In the genomic region with DNA sequence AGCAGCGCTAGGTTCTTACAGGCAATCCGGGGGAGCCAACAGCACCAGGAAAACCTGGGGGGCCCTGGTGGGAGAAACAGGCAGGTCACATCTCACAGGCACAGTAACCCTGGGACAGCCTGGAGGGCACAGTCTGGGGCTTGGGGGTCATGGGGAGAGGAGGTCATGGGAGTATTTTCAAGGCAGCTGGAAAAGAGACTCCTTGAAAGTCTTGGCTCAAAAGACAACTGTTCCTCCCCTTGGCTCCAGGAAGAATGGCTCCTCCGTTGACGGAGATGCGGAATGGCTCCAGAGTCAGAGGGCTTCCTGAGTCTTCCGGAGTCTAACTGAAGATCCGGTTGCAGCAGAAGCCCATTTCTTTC, we compare ENCODE assay signal across 9 cellular contexts. TPM values are rescaled to one million over a fixed set of nuclear protein-coding genes. Genes with fewer than 3 reads are reported as not detected.
DNase-seq lines count a peak whose midpoint lies in the region; ATAC-seq and TF ChIP-seq lines count a peak whose summit lies in the region.
"Had no signal": no experiment of that assay in that cellular context is flagged by ENCODE, and none has a peak within 500 bp of the region (broad histone marks: within the 10 kb centered on the region; RNA-seq: fewer than 3 reads in every experiment).

No MANE protein-coding gene starts in this region.

- ATAC-seq in activated T-cell treated with anti-CD3 and anti-CD28 coated beads, Interleukin-2, amount 50 U/mL, for 72 hours (replicated peaks in 1 of 2): peak in 1 of 2 donors; percentile 14
- ATAC-seq in effector memory CD8-positive, alpha-beta T cell (replicated peaks): no peak
- no peak for ATAC-seq in naive thymus-derived CD8-positive, alpha-beta T cell
- ATAC-seq in upper lobe of right lung (no peak), GM19395 (IDR thresholded peaks at IDR 0.05; ENCODE audit: unreplicated experiment) (no peak)

- POLR2A ChIA-PET in naive thymus-derived CD8-positive, alpha-beta T cell (lab: Charles Lee): no interaction called here

- H3K4me1 ChIP-seq in upper lobe of right lung: peaks cover 11% of the 10 kb centered on the region

- peaks cover 10% of the 10 kb centered on the region for H3K4me1 Mint-ChIP-seq in activated T-cell treated with anti-CD3 and anti-CD28 coated beads, Interleukin-2, amount 50 U/mL, for 72 hours (ENCODE audit: low read depth)
- peaks cover 5 to 12% of the 10 kb centered on the region in 2 donors for H3K4me1 Mint-ChIP-seq in effector memory CD8-positive, alpha-beta T cell (ENCODE audit: low read depth in 2 of 2)
- H3K4me1 Mint-ChIP-seq in naive thymus-derived CD8-positive, alpha-beta T cell: peaks cover 9 to 15% (median 14%) of the 10 kb centered on the region in 4 donors

- no peaks in the 10 kb centered on the region for H3K9me3 ChIP-seq in upper lobe of right lung

- intact Hi-C loops in upper lobe of right lung (cut with DNase I): no loop called here

- H3K27me3 Mint-ChIP-seq in activated T-cell treated with anti-CD3 and anti-CD28 coated beads, Interleukin-2, amount 50 U/mL, for 72 hours (ENCODE audit: low read depth): peaks cover 20% of the 10 kb centered on the region
- peaks cover 45 to 67% of the 10 kb centered on the region in 2 donors for H3K27me3 Mint-ChIP-seq in effector memory CD8-positive, alpha-beta T cell
- H3K27me3 Mint-ChIP-seq in naive thymus-derived CD8-positive, alpha-beta T cell: peaks cover 0 to 19% (median 9%) of the 10 kb centered on the region in 5 donors

- H3K27ac Mint-ChIP-seq in activated T-cell treated with anti-CD3 and anti-CD28 coated beads, Interleukin-2, amount 50 U/mL, for 72 hours: no peak overlapping the region
- peak overlapping the region; percentile 2 to 29 for H3K27ac Mint-ChIP-seq in effector memory CD8-positive, alpha-beta T cell
- peak overlapping the region in 3 of 10 donors; percentile 69 to 80 (median 80) for H3K27ac Mint-ChIP-seq in naive thymus-derived CD8-positive, alpha-beta T cell

- no peaks in the 10 kb centered on the region for H3K36me3 Mint-ChIP-seq in activated T-cell treated with anti-CD3 and anti-CD28 coated beads, Interleukin-2, amount 50 U/mL, for 72 hours (ENCODE audit: insufficient read depth in 2 of 2)
- H3K36me3 Mint-ChIP-seq in effector memory CD8-positive, alpha-beta T cell (ENCODE audit: insufficient read depth): peaks cover 3% of the 10 kb centered on the region
- H3K36me3 Mint-ChIP-seq in naive thymus-derived CD8-positive, alpha-beta T cell: no peaks in the 10 kb centered on the region

- peak overlapping the region; percentile 47 for H3K27ac ChIP-seq in upper lobe of right lung

- no peaks in the 10 kb centered on the region for H3K27me3 ChIP-seq in upper lobe of right lung

- DNase-seq in activated T-cell treated with anti-CD3 and anti-CD28 coated beads, Interleukin-2, amount 50 U/mL, for 72 hours: no peak
- no peak for DNase-seq in activated T-cell treated with anti-CD3 and anti-CD28 coated beads, Interleukin-2, amount 50 U/mL, for 1 hour
- DNase-seq in effector memory CD8-positive, alpha-beta T cell: no peak
- no peak for DNase-seq in naive thymus-derived CD8-positive, alpha-beta T cell
- DNase-seq in upper lobe of right lung: no peak
- no peak for DNase-seq in T-helper 1 cell
- DNase-seq in NCI-H187 (lab: John Stamatoyannopoulos, UW): no peak

- no peak for TF ChIP-seq CTCF in upper lobe of right lung (IDR thresholded peaks at IDR 0.05)

- no peaks in the 10 kb centered on the region for H3K36me3 ChIP-seq in upper lobe of right lung

- H3K9me3 Mint-ChIP-seq in activated T-cell treated with anti-CD3 and anti-CD28 coated beads, Interleukin-2, amount 50 U/mL, for 72 hours: no peaks in the 10 kb centered on the region
- H3K9me3 Mint-ChIP-seq in effector memory CD8-positive, alpha-beta T cell: no peaks in the 10 kb centered on the region
- H3K9me3 Mint-ChIP-seq in naive thymus-derived CD8-positive, alpha-beta T cell: no peaks in the 10 kb centered on the region
- H3K9me3 Mint-ChIP-seq: neural crest cell had no signal

- peak overlapping the region; percentile 64 to 86 for H3K4me3 Mint-ChIP-seq in activated T-cell treated with anti-CD3 and anti-CD28 coated beads, Interleukin-2, amount 50 U/mL, for 72 hours
- peak overlapping the region; percentile 58 to 64 for H3K4me3 Mint-ChIP-seq in effector memory CD8-positive, alpha-beta T cell
- H3K4me3 Mint-ChIP-seq in naive thymus-derived CD8-positive, alpha-beta T cell: peak overlapping the region; percentile 68 to 94 (median 84)
- H3K4me3 Mint-ChIP-seq: neural crest cell had no signal

- H3K4me3 ChIP-seq in upper lobe of right lung: no peak overlapping the region

RNA-seq across cellular contexts. Expression of gene PEF1, which starts 25.9 kb away (rescaled TPM):
- 10 to 100 TPM; 55.1 to 63.1 TPM for total RNA-seq in activated T-cell treated with anti-CD3 and anti-CD28 coated beads, Interleukin-2, amount 50 U/mL, for 72 hours
- 10 to 100 TPM; 35.3 to 36.3 TPM for total RNA-seq in naive thymus-derived CD8-positive, alpha-beta T cell
- 10 to 100 TPM; 60.6 to 87.3 (median 77.8) TPM for polyA plus RNA-seq in naive thymus-derived CD8-positive, alpha-beta T cell
- total RNA-seq in upper lobe of right lung: 69.9 TPM

RNA-seq across cellular contexts. Expression of gene COL16A1, which starts 33.3 kb away (rescaled TPM):
- under 1 TPM; 0.49 to 0.82 TPM for total RNA-seq in activated T-cell treated with anti-CD3 and anti-CD28 coated beads, Interleukin-2, amount 50 U/mL, for 72 hours
- not detected for total RNA-seq in naive thymus-derived CD8-positive, alpha-beta T cell
- under 1 TPM in 1 of 3 donors, not detected in 2; 0.20 TPM for polyA plus RNA-seq in naive thymus-derived CD8-positive, alpha-beta T cell
- total RNA-seq in upper lobe of right lung: 28.9 TPM

RNA-seq across cellular contexts. Expression of gene HCRTR1, which starts 53.1 kb away (rescaled TPM):
- not detected for total RNA-seq in activated T-cell treated with anti-CD3 and anti-CD28 coated beads, Interleukin-2, amount 50 U/mL, for 72 hours
- total RNA-seq in naive thymus-derived CD8-positive, alpha-beta T cell: not detected
- polyA plus RNA-seq in naive thymus-derived CD8-positive, alpha-beta T cell: not detected
- not detected for total RNA-seq in upper lobe of right lung
- total RNA-seq: neural crest cell had no signal

Comparison
In these comparisons a context has a peak if more than half of its experiments do, and no peak if none do; other contexts are left out.
1. RNA of gene COL16A1, which starts 33.3 kb away (total RNA-seq): 28.9 TPM in upper lobe of right lung (single experiment); 0.49 to 0.82 TPM in activated T-cell treated with anti-CD3 and anti-CD28 coated beads, Interleukin-2, amount 50 U/mL, for 72 hours and not detected in naive thymus-derived CD8-positive, alpha-beta T cell; every median in the first group is over 10 times any median in the second.
2. Peak in every context shown above with its lines, with median percentiles within 50 percentile points of each other: H3K4me3 Mint-ChIP-seq.